Comparison of ENCODE assay signal across 1 cellular context in the genomic region with DNA sequence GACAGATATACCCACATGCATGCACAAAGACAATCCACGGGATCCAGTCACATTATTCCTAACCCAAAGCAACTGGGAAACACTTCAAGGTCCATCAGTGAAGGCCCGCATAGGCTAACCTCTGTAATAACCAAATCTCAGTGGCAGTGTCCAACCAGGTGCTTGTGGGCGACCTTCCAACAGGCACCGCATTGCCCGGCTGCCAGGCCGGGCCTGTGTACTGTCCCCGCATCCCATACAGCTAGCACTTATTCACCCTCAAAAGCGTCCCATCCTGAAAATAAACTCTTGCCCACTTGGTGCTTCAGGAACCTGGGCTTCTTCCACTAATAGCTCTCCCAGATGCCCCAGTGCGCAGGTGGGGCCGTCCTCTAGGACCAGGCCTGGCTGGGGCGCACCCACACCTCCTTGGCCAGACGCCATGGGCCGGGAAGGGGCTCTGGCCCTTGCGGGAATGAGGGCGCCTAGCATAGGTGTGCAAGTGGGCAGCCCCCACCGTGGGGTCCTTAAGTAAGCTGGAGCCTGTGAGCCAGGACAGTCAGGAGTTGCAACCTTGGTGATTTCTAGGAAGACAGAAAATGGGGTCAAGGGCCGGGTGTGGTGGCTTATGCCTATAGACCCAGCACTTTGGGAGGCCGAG.
TF ChIP-seq lines count a peak whose summit lies in the region.

No MANE protein-coding gene starts in this region.

TF ChIP-seq in neural cell, 6 proteins besides CTCF, POLR2A, EP300 and RAD21 (continued from another document):
- TF ChIP-seq REST (IDR thresholded peaks at IDR 0.05; ENCODE audit: borderline replicate concordance) (no peak), MXI1 (conservative IDR thresholded peaks at IDR 0.05; ENCODE audit: poor library complexity, severe bottlenecking) (no peak), SMC3 (conservative IDR thresholded peaks at IDR 0.05; ENCODE audit: poor library complexity) (no peak)
